ENCODE assay signal across 11 cellular contexts in genomic region chr3:165895919-165896318, GRCh38. TPM values are rescaled to one million over a fixed set of nuclear protein-coding genes. Genes with fewer than 3 reads are reported as not detected.
A peak's percentile ranks its signal among the peaks of the same experiment; 100 is the strongest.
DNase-seq lines count a peak whose midpoint lies in the region; ATAC-seq and TF ChIP-seq lines count a peak whose summit lies in the region.
"Had no signal": no experiment of that assay in that cellular context is flagged by ENCODE, and none has a peak within 500 bp of the region (broad histone marks: within the 10 kb centered on the region; RNA-seq: fewer than 3 reads in every experiment).

No MANE protein-coding gene starts in this region.

- H2AFZ ChIP-seq in PC-9 = no peak overlapping the region

- H3K79me2 ChIP-seq in PC-9 (ENCODE audit: low read depth) = no peaks in the 10 kb centered on the region

- no peaks in the 10 kb centered on the region for H3K36me3 ChIP-seq in H7 (replicated peaks; ENCODE audit: control insufficient read depth, insufficient read depth, low read length)
- no peaks in the 10 kb centered on the region for H3K36me3 ChIP-seq in PC-9 (ENCODE audit: low read depth)

- H3F3A ChIP-seq in PC-9 (ENCODE audit: insufficient read depth, low read depth) = no peaks in the 10 kb centered on the region

- CTCF ChIA-PET in PC-9 (lab: Charles Lee) = no interaction called here

- TF ChIP-seq CTCF in PC-9 (conservative IDR thresholded peaks at IDR 0.05) (peak; percentile 57; the same call in 1 of the 2 replicates), fibroblast of villous mesenchyme (IDR thresholded peaks at IDR 0.05; ENCODE audit: insufficient read depth, low read depth, low read length) (peak; percentile 12)

- BruUV-seq in PC-9 (replicated peaks; lab: Mats Ljungman, UMichigan) = no TSS peak

- H3K4me1 ChIP-seq in PC-9 (replicated peaks; ENCODE audit: insufficient read depth) = no peaks in the 10 kb centered on the region

- H4K20me1 ChIP-seq in PC-9 (ENCODE audit: insufficient read depth) = no peaks in the 10 kb centered on the region

- no peak overlapping the region for H3K4me2 ChIP-seq in PC-9

- POLR2A ChIA-PET in PC-9 (lab: Charles Lee; ENCODE audit: unreplicated experiment) = no interaction called here

- peaks cover 5% of the 10 kb centered on the region; the same call in 1 of the 2 replicates for H3K9me2 ChIP-seq in PC-9 (ENCODE audit: insufficient read depth)

- ATAC-seq in GM19328 (IDR thresholded peaks at IDR 0.05; ENCODE audit: unreplicated experiment) = no peak
- ATAC-seq in HG02938 (IDR thresholded peaks at IDR 0.05; ENCODE audit: unreplicated experiment) = no peak
- ATAC-seq: left colon had no signal

- H3K27me3 ChIP-seq in H7 (ENCODE audit: control insufficient read depth, insufficient read depth, low read length) (no peaks in the 10 kb centered on the region), PC-9 (ENCODE audit: insufficient read depth, low read depth) (no peaks in the 10 kb centered on the region)

- H3K4me3 ChIP-seq in H7 (ENCODE audit: insufficient read depth, low read depth, low read length) (no peak overlapping the region), PC-9 (no peak overlapping the region), fibroblast of villous mesenchyme (ENCODE audit: low read depth, low read length) (no peak overlapping the region)

- intact Hi-C loops in PC-9 (cut with micrococcal nuclease; ENCODE audit: unreplicated experiment) = no loop called here

- no peak overlapping the region for H3K27ac ChIP-seq in PC-9

- DNase-seq in COR-L47 (lab: John Stamatoyannopoulos, UW) (peak; percentile 39), H7 (peak; percentile 33), PC-9 (no peak), fibroblast of villous mesenchyme (ENCODE audit: low read depth) (no peak), NCI-H2227 treated with DMSO at 0.1 percent for 48 hours (lab: John Stamatoyannopoulos, UW) (no peak), kidney tubule cell (ENCODE audit: low spot score) (no peak)
- DNase-seq: activated CD4-positive, alpha-beta memory T cell treated with anti-CD3 and anti-CD28 coated beads, Interleukin-2, amount 10 ng/mL, durations not matched to agents 7 days and 5 days; GOT3 had no signal

- H3K9me3 ChIP-seq in PC-9 (ENCODE audit: insufficient read depth, low read depth) = no peaks in the 10 kb centered on the region

RNA-seq across cellular contexts. Expression of gene BCHE, which starts 58.7 kb away (rescaled TPM):
- 2.9 and 7.5 TPM in 2 replicates for total RNA-seq in H7 (2014; rRNA removed; shearing (Covaris generic))
- total RNA-seq in PC-9 (2021) (not detected in 2 replicates), fibroblast of villous mesenchyme (1.6 and 2.6 TPM in 2 replicates)
- total RNA-seq: activated CD4-positive, alpha-beta memory T cell treated with anti-CD3 and anti-CD28 coated beads, Interleukin-2, amount 10 ng/mL, durations not matched to agents 7 days and 5 days had no signal

Comparison
In these comparisons a context has a peak if more than half of its experiments do, and no peak if none do; other contexts are left out.
1. DNase-seq: peak in COR-L47 (single experiment) and H7 (single experiment); none in PC-9 (0 of 2), fibroblast of villous mesenchyme (single experiment), NCI-H2227 treated with DMSO at 0.1 percent for 48 hours (single experiment) and kidney tubule cell (single experiment).